In the genomic region with DNA sequence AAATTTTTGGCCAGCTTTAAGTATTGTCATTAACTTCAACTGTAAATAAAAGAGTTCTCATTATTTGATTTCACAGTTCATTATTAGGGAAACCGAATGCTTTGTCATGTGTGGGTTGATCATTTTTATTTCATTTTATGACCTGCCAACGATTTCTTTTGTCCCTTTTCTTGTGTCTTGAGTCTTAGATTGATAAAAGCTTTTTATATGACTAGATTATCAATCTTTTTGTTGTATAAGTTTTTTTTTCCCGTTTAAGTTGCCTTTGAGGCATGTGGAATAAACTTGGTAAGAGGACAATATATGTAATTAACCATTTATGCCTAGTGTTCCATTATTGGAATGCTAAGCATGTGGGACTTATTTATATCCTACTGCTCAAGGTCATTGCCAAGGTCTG, we compare ENCODE assay signal across 8 cellular contexts.
"Had no signal": no experiment of that assay in that cellular context is flagged by ENCODE, and none has a peak within 500 bp of the region (broad histone marks: within the 10 kb centered on the region; RNA-seq: fewer than 3 reads in every experiment).

No MANE protein-coding gene starts in this region.

- DNase-seq: H7, HFFc6 had no signal

- ATAC-seq: GM23338, HCT116, HepG2 had no signal

- H3K4me3 Mint-ChIP-seq: GM23338, HFFc6, IgD-negative memory B cell had no signal

- H3K27ac Mint-ChIP-seq: GM23338, HFFc6, IgD-negative memory B cell had no signal

- H3K4me2 ChIP-seq: GM23338 had no signal

- H3K4me3 ChIP-seq: GM23338, HAP-1 had no signal

- H3K9me3 Mint-ChIP-seq: GM23338, HFFc6, IgD-negative memory B cell had no signal

- H3K4me1 Mint-ChIP-seq: GM23338 had no signal

- FAIRE-seq: HepG2 had no signal

- H3K27ac ChIP-seq: HL-60 had no signal

- H2AFZ ChIP-seq: GM23338 had no signal

- H3K27me3 Mint-ChIP-seq: IgD-negative memory B cell had no signal

- H3K9me3 ChIP-seq: HAP-1 had no signal
